Comparison of ENCODE assay signal across 22 cellular contexts in the genomic region with DNA sequence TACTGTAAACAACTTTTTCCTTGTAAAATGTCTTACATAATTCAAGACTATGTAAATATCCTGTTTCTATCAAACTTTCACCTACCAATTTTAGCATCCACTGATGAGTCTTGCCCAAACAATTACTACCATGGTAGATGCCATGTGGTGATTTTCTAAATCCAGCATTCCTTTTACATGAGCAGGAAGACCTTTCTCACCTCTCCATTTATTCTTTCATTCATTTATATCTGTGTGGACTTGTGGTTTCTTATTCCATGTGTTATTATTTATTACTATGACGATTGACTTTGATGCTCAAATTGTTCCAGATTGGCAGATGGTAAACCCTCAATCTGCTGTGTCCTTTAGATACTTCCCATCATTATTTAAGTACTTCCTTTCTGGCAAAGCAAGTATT.
DNase-seq lines count a peak whose midpoint lies in the region; ATAC-seq and TF ChIP-seq lines count a peak whose summit lies in the region.
"Had no signal": no experiment of that assay in that cellular context is flagged by ENCODE, and none has a peak within 500 bp of the region (broad histone marks: within the 10 kb centered on the region; RNA-seq: fewer than 3 reads in every experiment).

No MANE protein-coding gene starts in this region.

- TF ChIP-seq CTCF in cardiac fibroblast (IDR thresholded peaks at IDR 0.05; ENCODE audit: low read depth, low read length) (no peak), CD14-positive monocyte (IDR thresholded peaks at IDR 0.05) (no peak)

- DNase-seq in Caki2 (ENCODE audit: low read depth) (peak; percentile 2), NCI-H226 (peak; percentile 81), cardiac fibroblast (ENCODE audit: low read depth in 2 of 2) (peak; percentile 19 to 51), kidney glomerular epithelial cell (lab: John Stamatoyannopoulos, UW) (peak; percentile 68), CD14-positive monocyte (ENCODE audit: low spot score) (no peak), NCI-H128 (lab: John Stamatoyannopoulos, UW; ENCODE audit: unreplicated experiment) (no peak), NCI-H69 (lab: John Stamatoyannopoulos, UW) (no peak)
- DNase-seq: activated CD4-positive, CD25-positive, alpha-beta regulatory T cell treated with anti-CD3 and anti-CD28 coated beads, Interleukin-2, amount 50 U/mL, for 72 hours; activated naive CD4-positive, alpha-beta T cell; DMS153; effector memory CD4-positive, alpha-beta T cell; heart right ventricle; NCI-H1694 treated with DMSO at 0.1 percent for 48 hours; NCI-H526 treated with DMSO at 0.1 percent for 48 hours; occipital lobe; RPMI8226; stimulated activated CD4-positive, alpha-beta T cell treated with anti-CD3 and anti-CD28 coated beads, Interleukin-4, amount 100 ng/mL, for 4 hours; T-helper 1 cell had no signal

- intact Hi-C loops in CD14-positive monocyte (cut with micrococcal nuclease), result no loop called here

- peak overlapping the region in 2 of 7 donors; percentile 2 to 17 for H3K27ac Mint-ChIP-seq in CD14-positive monocyte
- H3K27ac Mint-ChIP-seq: brain, GM23338 had no signal

- peaks cover 0 to 5% (median 2%) of the 10 kb centered on the region in 7 donors for H3K9me3 Mint-ChIP-seq in CD14-positive monocyte
- H3K9me3 Mint-ChIP-seq: brain, GM23338 had no signal

- H3K27me3 Mint-ChIP-seq in CD14-positive monocyte (ENCODE audit: low read depth in 3 of 3), result no peaks in the 10 kb centered on the region
- H3K27me3 Mint-ChIP-seq: brain had no signal

- peaks cover 10% of the 10 kb centered on the region for H3K4me1 Mint-ChIP-seq in CD14-positive monocyte
- H3K4me1 Mint-ChIP-seq: GM23338 had no signal

- in situ Hi-C loops in Caki2 (cut with HindIII; ENCODE audit: low pct_unique_long_range_greater_than_20kb, low sequenced_read_pairs), result no loop called here

- no peak overlapping the region for H3K4me3 Mint-ChIP-seq in CD14-positive monocyte
- H3K4me3 Mint-ChIP-seq: brain, GM23338 had no signal

- H3K36me3 Mint-ChIP-seq in CD14-positive monocyte, result peaks cover 8 to 11% of the 10 kb centered on the region in 2 donors

- no peak for ATAC-seq in HG02970 (IDR thresholded peaks at IDR 0.05; ENCODE audit: low FRiP score, unreplicated experiment)
- ATAC-seq: GM23338, heart right ventricle, K562 had no signal

- H3K4me3 ChIP-seq in cardiac fibroblast (replicated peaks in 1 of 2; ENCODE audit: low read depth in 2 of 2, low read length in 2 of 2), result no peak overlapping the region
- H3K4me3 ChIP-seq: GM23338, heart right ventricle, K562 had no signal

Comparison
In these comparisons a context has a peak if more than half of its experiments do, and no peak if none do; other contexts are left out.
1. DNase-seq: peak in Caki2 (single experiment), NCI-H226 (single experiment), cardiac fibroblast (2 of 2) and kidney glomerular epithelial cell (single experiment); none in CD14-positive monocyte (single experiment), NCI-H128 (single experiment) and NCI-H69 (single experiment).